In the genomic region with DNA sequence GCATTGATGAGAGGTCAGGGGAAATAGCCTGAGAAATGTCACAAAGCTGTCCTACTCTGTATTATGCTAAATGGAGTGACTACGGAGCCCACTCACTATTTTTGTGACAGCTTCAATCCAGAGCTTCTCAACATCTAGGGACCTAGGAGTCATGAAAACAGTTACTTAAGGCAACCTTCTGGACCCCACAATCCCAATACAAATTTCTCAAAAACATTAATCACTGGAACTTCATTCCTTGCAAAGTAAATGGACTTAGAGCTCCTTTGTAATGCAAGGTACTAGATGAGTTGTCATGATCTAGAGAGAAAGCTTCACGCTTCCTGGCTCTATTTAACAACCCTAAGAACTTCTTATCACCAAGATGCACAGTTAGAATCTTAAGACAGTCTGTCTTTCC, we compare ENCODE assay signal across 1 cellular context.
TF ChIP-seq lines count a peak whose summit lies in the region.

No MANE protein-coding gene starts in this region.

TF ChIP-seq in GM12878, 131 proteins besides CTCF, POLR2A, EP300 and RAD21:
- TF ChIP-seq, protein P1, sequence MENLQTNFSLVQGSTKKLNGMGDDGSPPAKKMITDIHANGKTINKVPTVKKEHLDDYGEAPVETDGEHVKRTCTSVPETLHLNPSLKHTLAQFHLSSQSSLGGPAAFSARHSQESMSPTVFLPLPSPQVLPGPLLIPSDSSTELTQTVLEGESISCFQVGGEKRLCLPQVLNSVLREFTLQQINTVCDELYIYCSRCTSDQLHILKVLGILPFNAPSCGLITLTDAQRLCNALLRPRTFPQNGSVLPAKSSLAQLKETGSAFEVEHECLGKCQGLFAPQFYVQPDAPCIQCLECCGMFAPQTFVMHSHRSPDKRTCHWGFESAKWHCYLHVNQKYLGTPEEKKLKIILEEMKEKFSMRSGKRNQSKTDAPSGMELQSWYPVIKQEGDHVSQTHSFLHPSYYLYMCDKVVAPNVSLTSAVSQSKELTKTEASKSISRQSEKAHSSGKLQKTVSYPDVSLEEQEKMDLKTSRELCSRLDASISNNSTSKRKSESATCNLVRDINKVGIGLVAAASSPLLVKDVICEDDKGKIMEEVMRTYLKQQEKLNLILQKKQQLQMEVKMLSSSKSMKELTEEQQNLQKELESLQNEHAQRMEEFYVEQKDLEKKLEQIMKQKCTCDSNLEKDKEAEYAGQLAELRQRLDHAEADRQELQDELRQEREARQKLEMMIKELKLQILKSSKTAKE (IDR thresholded peaks at IDR 0.05; ENCODE audit: low read depth, poor library complexity, severe bottlenecking) = no peak
- TF ChIP-seq TAF1 (IDR thresholded peaks at IDR 0.05; ENCODE audit: borderline replicate concordance, low read depth, low read length) (no peak), PKNOX1 (IDR thresholded peaks at IDR 0.05) (no peak), PAX5 (IDR thresholded peaks at IDR 0.05; ENCODE audit: borderline replicate concordance, low read depth, low read length) (no peak), ASH2L (IDR thresholded peaks at IDR 0.05; ENCODE audit: borderline replicate concordance, low read depth) (no peak), SMAD1 (IDR thresholded peaks at IDR 0.05; ENCODE audit: low read depth, partially characterized antibody) (no peak), TCF3 (IDR thresholded peaks at IDR 0.05; ENCODE audit: borderline replicate concordance, insufficient read depth, low read depth, low read length) (no peak), BHLHE40 (IDR thresholded peaks at IDR 0.05; ENCODE audit: borderline replicate concordance in 1 of 2, low read depth in 2 of 2, low read length in 1 of 2) (no peak)
- TF ChIP-seq, protein P2, sequence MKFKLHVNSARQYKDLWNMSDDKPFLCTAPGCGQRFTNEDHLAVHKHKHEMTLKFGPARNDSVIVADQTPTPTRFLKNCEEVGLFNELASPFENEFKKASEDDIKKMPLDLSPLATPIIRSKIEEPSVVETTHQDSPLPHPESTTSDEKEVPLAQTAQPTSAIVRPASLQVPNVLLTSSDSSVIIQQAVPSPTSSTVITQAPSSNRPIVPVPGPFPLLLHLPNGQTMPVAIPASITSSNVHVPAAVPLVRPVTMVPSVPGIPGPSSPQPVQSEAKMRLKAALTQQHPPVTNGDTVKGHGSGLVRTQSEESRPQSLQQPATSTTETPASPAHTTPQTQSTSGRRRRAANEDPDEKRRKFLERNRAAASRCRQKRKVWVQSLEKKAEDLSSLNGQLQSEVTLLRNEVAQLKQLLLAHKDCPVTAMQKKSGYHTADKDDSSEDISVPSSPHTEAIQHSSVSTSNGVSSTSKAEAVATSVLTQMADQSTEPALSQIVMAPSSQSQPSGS (IDR thresholded peaks at IDR 0.05; ENCODE audit: low read length) = no peak
